Comparison of ENCODE assay signal across 9 cellular contexts in the genomic region with DNA sequence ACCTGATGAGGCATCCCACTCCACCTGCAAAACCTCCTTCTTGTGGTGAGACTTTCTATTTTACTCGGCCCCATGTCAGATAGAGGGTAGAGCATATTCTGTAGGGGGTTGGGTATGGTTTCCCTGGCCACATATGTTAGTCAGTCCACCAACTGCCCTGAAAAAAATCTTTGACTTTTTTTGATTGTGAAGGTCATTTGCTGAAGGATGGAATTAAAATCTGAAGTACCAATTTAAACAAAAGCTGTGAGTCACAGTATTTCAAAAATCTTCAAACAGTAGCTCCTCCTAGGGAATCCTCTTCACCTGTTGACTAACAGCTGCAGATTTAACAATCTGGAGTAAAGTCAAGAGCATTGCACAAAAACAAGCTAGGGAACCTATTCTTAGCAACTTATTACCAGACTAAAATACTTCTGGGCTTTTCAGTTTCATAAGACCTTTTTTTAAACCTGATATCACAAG. TPM values are rescaled to one million over a fixed set of nuclear protein-coding genes. Genes with fewer than 3 reads are reported as not detected.
DNase-seq lines count a peak whose midpoint lies in the region; ATAC-seq, FAIRE-seq and TF ChIP-seq lines count a peak whose summit lies in the region.
"Had no signal": no experiment of that assay in that cellular context is flagged by ENCODE, and none has a peak within 500 bp of the region (broad histone marks: within the 10 kb centered on the region; RNA-seq: fewer than 3 reads in every experiment).

No MANE protein-coding gene starts in this region.

- DNase-seq in K562 (ENCODE audit: extremely low read depth in 1 of 4, low spot score in 3 of 4) (no peak), H4 (ENCODE audit: low spot score) (no peak), iPS-NIHi7 (ENCODE audit: extremely low spot score) (no peak), superior temporal gyrus (ENCODE audit: extremely low spot score) (no peak), GM23338 (ENCODE audit: low spot score) (no peak)

- no peaks in the 10 kb centered on the region for H3K9me3 Mint-ChIP-seq in GM23338

- no peaks in the 10 kb centered on the region for H3K9me1 ChIP-seq in K562 (ENCODE audit: control insufficient read depth, insufficient read depth, low read length)

- in situ Hi-C loops in K562 (cut with MboI), result no loop called here

- no peak overlapping the region for H3K4me3 ChIP-seq in K562
- H3K4me3 ChIP-seq in GM23338, result no peak overlapping the region
- H3K4me3 ChIP-seq: hepatocyte had no signal

- intact Hi-C loops in K562 (cut with micrococcal nuclease), result no loop called here

- no peak overlapping the region for H3K27ac Mint-ChIP-seq in GM23338

- WGBS in K562 (ENCODE audit: insufficient coverage, low coverage, missing lambda C conversion rate), result 0% methylated on average over 1 of the region's 1 CpG

- no peaks in the 10 kb centered on the region for H3K79me2 ChIP-seq in K562 (ENCODE audit: control insufficient read depth, insufficient read depth, low read length)
- H3K79me2 ChIP-seq in GM23338 (replicated peaks; ENCODE audit: insufficient read depth), result no peaks in the 10 kb centered on the region
- H3K79me2 ChIP-seq: hepatocyte had no signal

- no peaks in the 10 kb centered on the region for H3K4me1 ChIP-seq in K562 (replicated peaks in 1 of 2; ENCODE audit: control insufficient read depth in 2 of 2, insufficient read depth in 2 of 2, low read length in 2 of 2)
- H3K4me1 ChIP-seq in GM23338 (ENCODE audit: insufficient read depth), result no peaks in the 10 kb centered on the region; the same call in 1 of the 2 replicates

- no peak overlapping the region for H3K27ac ChIP-seq in K562 (ENCODE audit: extremely low read depth, low read depth, low read length)
- no peak overlapping the region for H3K27ac ChIP-seq in GM23338 (ENCODE audit: low read depth)
- H3K27ac ChIP-seq: hepatocyte had no signal

- H3K36me3 ChIP-seq in K562 (ENCODE audit: control insufficient read depth, insufficient read depth, low read length) (no peaks in the 10 kb centered on the region), GM23338 (ENCODE audit: insufficient read depth) (no peaks in the 10 kb centered on the region)

- TF ChIP-seq CTCF in K562 (IDR thresholded peaks at IDR 0.05 in 2 of 3, conservative IDR thresholded peaks at IDR 0.05 in 1 of 3; ENCODE audit: insufficient read depth in 2 of 3, low read depth in 1 of 3, low read length in 3 of 3), result no peak
- TF ChIP-seq CTCF in GM23338 (conservative IDR thresholded peaks at IDR 0.05; ENCODE audit: low read depth in 2 of 2), result no peak

- TF ChIP-seq EP300 in K562 (IDR thresholded peaks at IDR 0.05; ENCODE audit: low read length), result no peak

- no peaks in the 10 kb centered on the region for H3K9me2 ChIP-seq in GM23338 (ENCODE audit: insufficient read depth)

- FAIRE-seq in K562 (lab: Jason Lieb, UNC), result no peak

- no peak for TF ChIP-seq RAD21 in K562 (CRISPR knock-in tag; conservative IDR thresholded peaks at IDR 0.05 in 1 of 2, IDR thresholded peaks at IDR 0.05 in 1 of 2)

- H4K20me1 ChIP-seq in K562 (replicated peaks; ENCODE audit: control insufficient read depth, insufficient read depth, low read length), result no peaks in the 10 kb centered on the region
- H4K20me1 ChIP-seq in GM23338 (replicated peaks; ENCODE audit: insufficient read depth), result no peaks in the 10 kb centered on the region

- H3K4me2 ChIP-seq in K562 (ENCODE audit: insufficient read depth, low read length) (no peak overlapping the region), GM23338 (no peak overlapping the region)
- H3K4me2 ChIP-seq: hepatocyte had no signal

- H3F3A ChIP-seq in GM23338 (replicated peaks; ENCODE audit: low read depth), result no peaks in the 10 kb centered on the region

- POLR2A ChIA-PET in K562 (lab: Yijun Ruan, JAX), result no interaction called here

- no peaks in the 10 kb centered on the region for H3K36me3 Mint-ChIP-seq in GM23338 (ENCODE audit: low read depth)

- H3K9ac ChIP-seq in K562 (ENCODE audit: insufficient read depth in 1 of 2, low read depth in 2 of 2, low read length in 2 of 2), result no peak overlapping the region

- peaks cover 10 to 24% of the 10 kb centered on the region in 2 experiments for H3K27me3 ChIP-seq in K562 (ENCODE audit: control insufficient read depth in 2 of 2, insufficient read depth in 2 of 2, low read length in 2 of 2)
- peaks cover 67% of the 10 kb centered on the region for H3K27me3 ChIP-seq in GM23338 (ENCODE audit: insufficient read depth)

- peaks cover 48% of the 10 kb centered on the region for H3K27me3 Mint-ChIP-seq in GM23338 (ENCODE audit: insufficient read depth, low read depth, poor library complexity)

- no peaks in the 10 kb centered on the region for H3K9me3 ChIP-seq in K562 (replicated peaks; ENCODE audit: control insufficient read depth, insufficient read depth, low read depth, low read length)

- H2AFZ ChIP-seq in K562 (ENCODE audit: low read depth, low read length) (no peak overlapping the region), GM23338 (no peak overlapping the region)
- H2AFZ ChIP-seq: hepatocyte had no signal

- no TSS peak for BruUV-seq in K562 (replicated peaks; lab: Mats Ljungman, UMichigan)

- H3K4me3 Mint-ChIP-seq in GM23338, result no peak overlapping the region

- ATAC-seq in GM18519 (IDR thresholded peaks at IDR 0.05; ENCODE audit: low FRiP score, unreplicated experiment) (peak; percentile 88), GM19455 (IDR thresholded peaks at IDR 0.05; ENCODE audit: unreplicated experiment) (peak; percentile 91), HG03039 (IDR thresholded peaks at IDR 0.05; ENCODE audit: unreplicated experiment) (peak; percentile 92), K562 (no peak), GM23338 (no peak)

- no peak for TF ChIP-seq POLR2A in K562 (conservative IDR thresholded peaks at IDR 0.05)

- CTCF ChIA-PET in K562 (lab: Yijun Ruan, JAX; ENCODE audit: low intra/inter-chr PET ratio), result no interaction called here

- peaks cover 11% of the 10 kb centered on the region for H3K4me1 Mint-ChIP-seq in GM23338

RNA-seq across cellular contexts. Expression of a gene that starts 8.0 kb away (rescaled TPM):
- total RNA-seq in K562 (2011; cell fraction: chromatin; rRNA removed; ENCODE audit: low replicate concordance), result not detected in 2 replicates
- total RNA-seq in K562 (2011; cell fraction: nucleolus; rRNA removed), result not detected in 2 replicates
- total RNA-seq in K562 (2011; cell fraction: nucleoplasm; rRNA removed), result not detected in 2 replicates
- total RNA-seq in K562 (2014; rRNA removed) (not detected in 2 replicates), K562 (2014; rRNA removed; fragmentation: Illumina TruSeq; extraction: Trizol) (0.07 and 0.22 TPM in 2 replicates), K562 (2015; rRNA removed; fragmentation: Illumina TruSeq; extraction: Trizol) (not detected in 2 replicates), K562 (2021) (0.25 TPM in 1 of 2 replicates, not detected in the other)
- polyA plus RNA-seq in K562 (2011; rRNA removed) (0.35 TPM in 1 of 2 replicates, not detected in the other), K562 (2014; fragmentation: Illumina TruSeq; extraction: Trizol) (0.16 and 0.37 TPM in 2 replicates), K562 (2014; fragmentation: Nextera tagmentation; extraction: Ambion mirVana) (under 1 TPM in 1 of 2 experiments, not detected in 1; 0.04 TPM), K562 (2014; rRNA removed) (0.04 TPM in 1 of 2 replicates, not detected in the other), GM23338 (2016; fragmentation: Nextera tagmentation; extraction: Ambion mirVana) (3.9 and 6.7 TPM in 2 replicates)
- 0.10 TPM in 1 of 2 replicates, not detected in the other for polyA plus RNA-seq in K562 (2011; cell fraction: cytosol; rRNA removed)
- polyA plus RNA-seq in K562 (2011; cell fraction: nucleus; rRNA removed), result 0.20 TPM in 1 of 2 replicates, not detected in the other
- 0.07 and 0.15 TPM in 2 replicates for polyA plus RNA-seq in K562 (2012)
- 0.15 TPM in 1 of 2 replicates, not detected in the other for polyA minus RNA-seq in K562 (2011; rRNA and poly(A)+ RNA removed)
- not detected in 2 replicates for polyA minus RNA-seq in K562 (2011; cell fraction: cytosol; rRNA and poly(A)+ RNA removed)
- 0.11 TPM in 1 of 2 replicates, not detected in the other for polyA minus RNA-seq in K562 (2011; cell fraction: nucleus; rRNA and poly(A)+ RNA removed)
- 0.12 TPM in 1 of 2 replicates, not detected in the other for total RNA-seq in H4 (2014; rRNA removed; shearing (Covaris generic))
- total RNA-seq in GM23338 (2014; rRNA removed; shearing (Covaris generic)), result 0.97 and 5.4 TPM in 2 replicates

RNA-seq across cellular contexts. Expression of a gene that starts 53.8 kb away (rescaled TPM):
- 21.8 and 37.1 TPM in 2 replicates for total RNA-seq in K562 (2011; cell fraction: chromatin; rRNA removed; ENCODE audit: low replicate concordance)
- 8.4 and 11.0 TPM in 2 replicates for total RNA-seq in K562 (2011; cell fraction: nucleolus; rRNA removed)
- 18.9 and 20.2 TPM in 2 replicates for total RNA-seq in K562 (2011; cell fraction: nucleoplasm; rRNA removed)
- total RNA-seq in K562 (2014; rRNA removed), result 20.2 and 21.8 TPM in 2 replicates
- 28.2 and 29.9 TPM in 2 replicates for total RNA-seq in K562 (2014; rRNA removed; fragmentation: Illumina TruSeq; extraction: Trizol)
- 21.2 and 22.0 TPM in 2 replicates for total RNA-seq in K562 (2015; rRNA removed; fragmentation: Illumina TruSeq; extraction: Trizol)
- total RNA-seq in K562 (2021), result 20.7 and 24.5 TPM in 2 replicates
- polyA plus RNA-seq in K562 (2011; rRNA removed), result 49.6 and 55.8 TPM in 2 replicates
- 20.2 and 33.1 TPM in 2 replicates for polyA plus RNA-seq in K562 (2011; cell fraction: cytosol; rRNA removed)
- 12.0 and 17.0 TPM in 2 replicates for polyA plus RNA-seq in K562 (2011; cell fraction: nucleus; rRNA removed)
- polyA plus RNA-seq in K562 (2012), result 19.1 and 24.0 TPM in 2 replicates
- polyA plus RNA-seq in K562 (2014; fragmentation: Illumina TruSeq; extraction: Trizol), result 22.9 and 26.6 TPM in 2 replicates
- polyA plus RNA-seq in K562 (2014; fragmentation: Nextera tagmentation; extraction: Ambion mirVana), result 10 to 100 TPM; 41.0 to 45.7 TPM
- 20.1 and 25.0 TPM in 2 replicates for polyA plus RNA-seq in K562 (2014; rRNA removed)
- 52.4 and 56.8 TPM in 2 replicates for polyA minus RNA-seq in K562 (2011; rRNA and poly(A)+ RNA removed)
- 15.7 and 26.4 TPM in 2 replicates for polyA minus RNA-seq in K562 (2011; cell fraction: cytosol; rRNA and poly(A)+ RNA removed)
- 8.1 and 20.4 TPM in 2 replicates for polyA minus RNA-seq in K562 (2011; cell fraction: nucleus; rRNA and poly(A)+ RNA removed)
- 38.9 and 39.7 TPM in 2 replicates for total RNA-seq in H4 (2014; rRNA removed; shearing (Covaris generic))
- 29.0 and 30.7 TPM in 2 replicates for total RNA-seq in GM23338 (2014; rRNA removed; shearing (Covaris generic))
- polyA plus RNA-seq in GM23338 (2016; fragmentation: Nextera tagmentation; extraction: Ambion mirVana), result 53.0 and 55.9 TPM in 2 replicates

RNA-seq across cellular contexts. Expression of a gene that starts 55.8 kb away (rescaled TPM):
- not detected in 2 replicates for total RNA-seq in K562 (2011; cell fraction: chromatin; rRNA removed; ENCODE audit: low replicate concordance)
- not detected in 2 replicates for total RNA-seq in K562 (2011; cell fraction: nucleolus; rRNA removed)
- total RNA-seq in K562 (2011; cell fraction: nucleoplasm; rRNA removed), result not detected in 2 replicates
- total RNA-seq in K562 (2014; rRNA removed), result 0.12 TPM in 1 of 2 replicates, not detected in the other
- total RNA-seq in K562 (2014; rRNA removed; fragmentation: Illumina TruSeq; extraction: Trizol), result not detected in 2 replicates
- total RNA-seq in K562 (2015; rRNA removed; fragmentation: Illumina TruSeq; extraction: Trizol), result not detected in 2 replicates
- total RNA-seq in K562 (2021), result not detected in 2 replicates
- not detected in 2 replicates for polyA plus RNA-seq in K562 (2011; rRNA removed)
- not detected in 2 replicates for polyA plus RNA-seq in K562 (2011; cell fraction: cytosol; rRNA removed)
- polyA plus RNA-seq in K562 (2011; cell fraction: nucleus; rRNA removed), result not detected in 2 replicates
- 0.04 and 0.14 TPM in 2 replicates for polyA plus RNA-seq in K562 (2012)
- polyA plus RNA-seq in K562 (2014; fragmentation: Illumina TruSeq; extraction: Trizol), result not detected in 2 replicates
- polyA plus RNA-seq in K562 (2014; fragmentation: Nextera tagmentation; extraction: Ambion mirVana), result under 1 TPM in 1 of 2 experiments, not detected in 1; 0.06 TPM
- polyA plus RNA-seq in K562 (2014; rRNA removed), result not detected in 2 replicates
- not detected in 2 replicates for polyA minus RNA-seq in K562 (2011; rRNA and poly(A)+ RNA removed)
- polyA minus RNA-seq in K562 (2011; cell fraction: cytosol; rRNA and poly(A)+ RNA removed), result not detected in 2 replicates
- not detected in 2 replicates for polyA minus RNA-seq in K562 (2011; cell fraction: nucleus; rRNA and poly(A)+ RNA removed)
- total RNA-seq in H4 (2014; rRNA removed; shearing (Covaris generic)), result 12.5 and 16.2 TPM in 2 replicates
- total RNA-seq in GM23338 (2014; rRNA removed; shearing (Covaris generic)), result 18.0 and 19.5 TPM in 2 replicates
- polyA plus RNA-seq in GM23338 (2016; fragmentation: Nextera tagmentation; extraction: Ambion mirVana), result 8.3 and 8.5 TPM in 2 replicates

Comparison
In these comparisons a context has a peak if more than half of its experiments do, and no peak if none do; other contexts are left out.
1. ATAC-seq: peak in GM18519 (single experiment), GM19455 (single experiment) and HG03039 (single experiment); none in K562 (single experiment) and GM23338 (single experiment).
2. RNA of a gene that starts 55.8 kb away (total RNA-seq): 18.0 to 19.5 TPM in GM23338 and 12.5 to 16.2 TPM in H4; 0.12 TPM in K562; every median in the first group is over 10 times any median in the second.